ENCODE assay signal across 22 cellular contexts in genomic region chr6:170073846-170074245, GRCh38.
DNase-seq lines count a peak whose midpoint lies in the region; ATAC-seq and TF ChIP-seq lines count a peak whose summit lies in the region.
"Had no signal": no experiment of that assay in that cellular context is flagged by ENCODE, and none has a peak within 500 bp of the region (broad histone marks: within the 10 kb centered on the region; RNA-seq: fewer than 3 reads in every experiment).

No MANE protein-coding gene starts in this region.

- intact Hi-C loops in Right ventricle myocardium inferior (cut with DNase I): no loop called here
- intact Hi-C loops in left ventricle myocardium inferior (cut with micrococcal nuclease): no loop called here
- intact Hi-C loops in head of caudate nucleus (cut with DNase I): no loop called here

- peaks cover 10% of the 10 kb centered on the region for H3K36me3 Mint-ChIP-seq in natural killer cell treated with Interleukin-12 subunit alpha and Interleukin-12 subunit beta and Interleukin-15 and Interleukin-18, amount 100 ng/mL, for 72 hours
- H3K36me3 Mint-ChIP-seq in type B pancreatic cell: no peaks in the 10 kb centered on the region
- H3K36me3 Mint-ChIP-seq in glutamatergic neuron (ENCODE audit: unreplicated experiment): peaks cover 21% of the 10 kb centered on the region

- H3K4me1 Mint-ChIP-seq in natural killer cell treated with Interleukin-12 subunit alpha and Interleukin-12 subunit beta and Interleukin-15 and Interleukin-18, amount 100 ng/mL, for 72 hours (ENCODE audit: low read depth in 2 of 2): peaks cover 2 to 5% of the 10 kb centered on the region in 2 donors
- H3K4me1 Mint-ChIP-seq in type B pancreatic cell (ENCODE audit: unreplicated experiment): no peaks in the 10 kb centered on the region
- H3K4me1 Mint-ChIP-seq in glutamatergic neuron (ENCODE audit: low read depth, unreplicated experiment): peaks cover 3% of the 10 kb centered on the region
- H3K4me1 Mint-ChIP-seq: activated naive CD4-positive, alpha-beta T cell treated with anti-CD3 and anti-CD28 coated beads, Interleukin-2, amount 50 U/mL, for 24 hours had no signal

- H3K9me3 Mint-ChIP-seq in natural killer cell treated with Interleukin-12 subunit alpha and Interleukin-12 subunit beta and Interleukin-15 and Interleukin-18, amount 100 ng/mL, for 72 hours: peaks cover 3% of the 10 kb centered on the region
- H3K9me3 Mint-ChIP-seq in type B pancreatic cell: no peaks in the 10 kb centered on the region
- peaks cover 10% of the 10 kb centered on the region for H3K9me3 Mint-ChIP-seq in glutamatergic neuron (ENCODE audit: unreplicated experiment)

- DNase-seq in Right ventricle myocardium inferior (ENCODE audit: missing footprints) (peak; percentile 67), left ventricle myocardium inferior (no peak), head of caudate nucleus (peak; percentile 35 to 89 (median 72)), type B pancreatic cell (ENCODE audit: extremely low spot score, unreplicated experiment) (peak; percentile 27), glutamatergic neuron (no peak)
- peak; percentile 35 for DNase-seq in natural killer cell treated with Interleukin-12 subunit alpha and Interleukin-12 subunit beta and Interleukin-15 and Interleukin-18, amount 100 ng/mL, for 72 hours (ENCODE audit: low spot score)
- DNase-seq: activated CD4-positive, alpha-beta T cell treated with anti-CD3 and anti-CD28 coated beads, Interleukin-2, amount 50 U/mL, for 1 hour; activated T-cell treated with anti-CD3 and anti-CD28 coated beads, Interleukin-2, amount 50 U/mL, for 1 hour; cerebellar nuclear complex; effector memory CD4-positive, alpha-beta T cell; esophagus squamous epithelium; NCI-H1436; NCI-H2171; SJCRH30; stimulated activated naive CD4-positive, alpha-beta T cell had no signal

- peaks cover 14% of the 10 kb centered on the region for H3K9me3 ChIP-seq in left ventricle myocardium inferior (replicated peaks)
- H3K9me3 ChIP-seq: ascending aorta, esophagus squamous epithelium, right lobe of liver, SJCRH30 had no signal

- H3K4me3 ChIP-seq in left ventricle myocardium inferior: no peak overlapping the region
- H3K4me3 ChIP-seq: ascending aorta, esophagus squamous epithelium, gastroesophageal sphincter, right lobe of liver, SJCRH30 had no signal

- peak overlapping the region in 1 of 2 donors; percentile 15 for H3K27ac Mint-ChIP-seq in natural killer cell treated with Interleukin-12 subunit alpha and Interleukin-12 subunit beta and Interleukin-15 and Interleukin-18, amount 100 ng/mL, for 72 hours
- no peak overlapping the region for H3K27ac Mint-ChIP-seq in type B pancreatic cell
- H3K27ac Mint-ChIP-seq in glutamatergic neuron (ENCODE audit: unreplicated experiment): no peak overlapping the region
- H3K27ac Mint-ChIP-seq: activated naive CD4-positive, alpha-beta T cell treated with anti-CD3 and anti-CD28 coated beads, Interleukin-2, amount 50 U/mL, for 24 hours had no signal

- no peaks in the 10 kb centered on the region for H3K36me3 ChIP-seq in left ventricle myocardium inferior
- H3K36me3 ChIP-seq: ascending aorta, esophagus squamous epithelium, gastroesophageal sphincter, right lobe of liver, SJCRH30 had no signal

- H3K27me3 Mint-ChIP-seq in natural killer cell treated with Interleukin-12 subunit alpha and Interleukin-12 subunit beta and Interleukin-15 and Interleukin-18, amount 100 ng/mL, for 72 hours: peaks cover 12 to 36% of the 10 kb centered on the region in 2 donors
- H3K27me3 Mint-ChIP-seq in type B pancreatic cell (peaks cover 3% of the 10 kb centered on the region), glutamatergic neuron (ENCODE audit: unreplicated experiment) (peaks cover 4% of the 10 kb centered on the region)

- no peak overlapping the region for H3K27ac ChIP-seq in left ventricle myocardium inferior (replicated peaks)
- H3K27ac ChIP-seq: ascending aorta, C4-2B, esophagus squamous epithelium, gastroesophageal sphincter, right lobe of liver, SJCRH30 had no signal

- no peak overlapping the region for H3K4me3 Mint-ChIP-seq in natural killer cell treated with Interleukin-12 subunit alpha and Interleukin-12 subunit beta and Interleukin-15 and Interleukin-18, amount 100 ng/mL, for 72 hours
- no peak overlapping the region for H3K4me3 Mint-ChIP-seq in type B pancreatic cell
- no peak overlapping the region for H3K4me3 Mint-ChIP-seq in glutamatergic neuron (ENCODE audit: unreplicated experiment)
- H3K4me3 Mint-ChIP-seq: activated naive CD4-positive, alpha-beta T cell treated with anti-CD3 and anti-CD28 coated beads, Interleukin-2, amount 50 U/mL, for 24 hours had no signal

- ATAC-seq in Right ventricle myocardium inferior (no peak), GM19455 (IDR thresholded peaks at IDR 0.05; ENCODE audit: unreplicated experiment) (no peak), HG02678 (IDR thresholded peaks at IDR 0.05; ENCODE audit: unreplicated experiment) (no peak)
- no peak for ATAC-seq in natural killer cell treated with Interleukin-12 subunit alpha and Interleukin-12 subunit beta and Interleukin-15 and Interleukin-18, amount 100 ng/mL, for 72 hours
- ATAC-seq: gastroesophageal sphincter, right lobe of liver had no signal

- H3K4me1 ChIP-seq in left ventricle myocardium inferior: no peaks in the 10 kb centered on the region
- H3K4me1 ChIP-seq: ascending aorta, gastroesophageal sphincter, right lobe of liver, SJCRH30 had no signal

- H3K27me3 ChIP-seq in left ventricle myocardium inferior (ENCODE audit: low read depth): peaks cover under 1% of the 10 kb centered on the region
- H3K27me3 ChIP-seq: ascending aorta, esophagus squamous epithelium, gastroesophageal sphincter, right lobe of liver had no signal

- TF ChIP-seq CTCF in left ventricle myocardium inferior (IDR thresholded peaks at IDR 0.05; ENCODE audit: borderline replicate concordance) (no peak), type B pancreatic cell (conservative IDR thresholded peaks at IDR 0.05) (no peak), glutamatergic neuron (IDR thresholded peaks at IDR 0.05; ENCODE audit: partially characterized antibody, unreplicated experiment) (no peak)

Comparison
In these comparisons a context has a peak if more than half of its experiments do, and no peak if none do; other contexts are left out.
1. DNase-seq: peak in Right ventricle myocardium inferior (single experiment), head of caudate nucleus (42 of 42), natural killer cell treated with Interleukin-12 subunit alpha and Interleukin-12 subunit beta and Interleukin-15 and Interleukin-18, amount 100 ng/mL, for 72 hours (single experiment) and type B pancreatic cell (single experiment); none in left ventricle myocardium inferior (single experiment) and glutamatergic neuron (single experiment).